Comparison of ENCODE assay signal across 26 cellular contexts in genomic region chr5:61966558-61966957, GRCh38.
"Had no signal": no experiment of that assay in that cellular context is flagged by ENCODE, and none has a peak within 500 bp of the region (broad histone marks: within the 10 kb centered on the region; RNA-seq: fewer than 3 reads in every experiment).

No MANE protein-coding gene starts in this region.

- H3K9me3 ChIP-seq: esophagus squamous epithelium, pancreas, psoas muscle, sigmoid colon, stomach, thyroid gland, upper lobe of right lung had no signal

- H3K4me3 ChIP-seq: esophagus squamous epithelium, pancreas, psoas muscle, sigmoid colon, stomach, thyroid gland, upper lobe of right lung had no signal

- H3K27me3 Mint-ChIP-seq: activated CD4-positive, alpha-beta T cell treated with anti-CD3 and anti-CD28 coated beads, Interleukin-2, amount 10 ng/mL, durations not matched to agents 24 days and 14 days had no signal

- H3K4me1 ChIP-seq: esophagus squamous epithelium, pancreas, psoas muscle, sigmoid colon, thyroid gland had no signal

- ATAC-seq: activated T-cell treated with anti-CD3 and anti-CD28 coated beads, Interleukin-2, amount 50 U/mL, for 4 hours; activated T-helper 17 cell treated with anti-CD3 and anti-CD28 coated beads, Interleukin-2, amount 50 U/mL, for 72 hours; left ventricle myocardium superior; naive thymus-derived CD8-positive, alpha-beta T cell; pancreas; psoas muscle; stimulated activated naive B cell treated with anti-CD40 and anti-IgM and Interleukin-4, amounts not matched to agents 10 μg/mL and 1 μg/mL and 100 μg/mL, for 72 hours; upper lobe of right lung had no signal

- H3K27ac Mint-ChIP-seq: activated CD4-positive, alpha-beta memory T cell treated with anti-CD3 and anti-CD28 coated beads, Interleukin-2, amount 10 ng/mL, durations not matched to agents 7 days and 5 days; activated CD4-positive, alpha-beta T cell treated with anti-CD3 and anti-CD28 coated beads, Interleukin-2, amount 10 ng/mL, durations not matched to agents 24 days and 14 days; activated T-helper 17 cell treated with anti-CD3 and anti-CD28 coated beads, Interleukin-2, amount 50 U/mL, for 72 hours; naive thymus-derived CD8-positive, alpha-beta T cell; stimulated activated naive B cell treated with anti-CD40 and anti-IgM and Interleukin-4, amounts not matched to agents 10 μg/mL and 1 μg/mL and 100 μg/mL, for 72 hours had no signal

- H3K27me3 ChIP-seq: esophagus squamous epithelium, pancreas, sigmoid colon, stomach, thyroid gland, upper lobe of right lung had no signal

- H3K4me3 Mint-ChIP-seq: activated CD4-positive, alpha-beta memory T cell treated with anti-CD3 and anti-CD28 coated beads, Interleukin-2, amount 10 ng/mL, durations not matched to agents 7 days and 5 days; activated CD4-positive, alpha-beta T cell treated with anti-CD3 and anti-CD28 coated beads, Interleukin-2, amount 10 ng/mL, durations not matched to agents 24 days and 14 days; activated T-cell treated with anti-CD3 and anti-CD28 coated beads, Interleukin-2, amount 50 U/mL, for 4 hours; activated T-helper 17 cell treated with anti-CD3 and anti-CD28 coated beads, Interleukin-2, amount 50 U/mL, for 72 hours; naive thymus-derived CD8-positive, alpha-beta T cell; neural crest cell; stimulated activated naive B cell treated with anti-CD40 and anti-IgM and Interleukin-4, amounts not matched to agents 10 μg/mL and 1 μg/mL and 100 μg/mL, for 72 hours had no signal

- H3K4me1 Mint-ChIP-seq: activated CD4-positive, alpha-beta memory T cell treated with anti-CD3 and anti-CD28 coated beads, Interleukin-2, amount 10 ng/mL, durations not matched to agents 7 days and 5 days; activated CD4-positive, alpha-beta T cell treated with anti-CD3 and anti-CD28 coated beads, Interleukin-2, amount 10 ng/mL, durations not matched to agents 24 days and 14 days; activated T-helper 17 cell treated with anti-CD3 and anti-CD28 coated beads, Interleukin-2, amount 50 U/mL, for 72 hours; naive thymus-derived CD8-positive, alpha-beta T cell; neural crest cell; stimulated activated naive B cell treated with anti-CD40 and anti-IgM and Interleukin-4, amounts not matched to agents 10 μg/mL and 1 μg/mL and 100 μg/mL, for 72 hours had no signal

- H3K27ac ChIP-seq: esophagus squamous epithelium, pancreas, psoas muscle, sigmoid colon, stomach, thyroid gland, upper lobe of right lung, WERI-Rb-1 had no signal

- H3K36me3 Mint-ChIP-seq: naive thymus-derived CD8-positive, alpha-beta T cell; stimulated activated naive B cell treated with anti-CD40 and anti-IgM and Interleukin-4, amounts not matched to agents 10 μg/mL and 1 μg/mL and 100 μg/mL, for 72 hours had no signal

- H3K9me3 Mint-ChIP-seq: activated CD4-positive, alpha-beta memory T cell treated with anti-CD3 and anti-CD28 coated beads, Interleukin-2, amount 10 ng/mL, durations not matched to agents 7 days and 5 days; activated CD4-positive, alpha-beta T cell treated with anti-CD3 and anti-CD28 coated beads, Interleukin-2, amount 10 ng/mL, durations not matched to agents 24 days and 14 days; activated T-cell treated with anti-CD3 and anti-CD28 coated beads, Interleukin-2, amount 50 U/mL, for 4 hours; activated T-helper 17 cell treated with anti-CD3 and anti-CD28 coated beads, Interleukin-2, amount 50 U/mL, for 72 hours; neural crest cell; stimulated activated naive B cell treated with anti-CD40 and anti-IgM and Interleukin-4, amounts not matched to agents 10 μg/mL and 1 μg/mL and 100 μg/mL, for 72 hours had no signal

- H3K36me3 ChIP-seq: esophagus squamous epithelium, pancreas, sigmoid colon, stomach, thyroid gland, upper lobe of right lung, WERI-Rb-1 had no signal

- DNase-seq: activated CD4-positive, alpha-beta memory T cell treated with anti-CD3 and anti-CD28 coated beads, Interleukin-2, amount 10 ng/mL, durations not matched to agents 7 days and 5 days; activated CD4-positive, alpha-beta T cell treated with anti-CD3 and anti-CD28 coated beads, Interleukin-2, amount 10 ng/mL, durations not matched to agents 24 days and 14 days; activated CD4-positive, CD25-positive, alpha-beta regulatory T cell treated with anti-CD3 and anti-CD28 coated beads, Interleukin-2, amount 50 U/mL, for 72 hours; activated gamma-delta T cell treated with Interleukin-2 at 50 U/mL for 16 hours; activated naive CD4-positive, alpha-beta T cell treated with anti-CD3 and anti-CD28 coated beads, Interleukin-2, amount 50 U/mL, for 16 hours; activated T-cell treated with anti-CD3 and anti-CD28 coated beads, Interleukin-2, amount 50 U/mL, for 4 hours; amniotic stem cell; caudate nucleus; esophagus squamous epithelium; glutamatergic neuron; left ventricle myocardium superior; midbrain; naive thymus-derived CD8-positive, alpha-beta T cell; nucleus accumbens; pancreas; psoas muscle; sigmoid colon; stimulated activated CD4-positive, alpha-beta T cell treated with anti-CD3 and anti-CD28 coated beads, Interleukin-15, amount 100 ng/mL, for 24 hours; stimulated activated CD4-positive, alpha-beta T cell treated with anti-CD3 and anti-CD28 coated beads, Interleukin-2, amount 100 ng/mL, for 24 hours; stimulated activated naive B cell treated with anti-CD40 and anti-IgM and Interleukin-4, amounts not matched to agents 10 μg/mL and 1 μg/mL and 100 μg/mL, for 72 hours; stomach; thyroid gland; upper lobe of right lung; WERI-Rb-1 had no signal
